Comparison of ENCODE assay signal across 8 cellular contexts in the genomic region with DNA sequence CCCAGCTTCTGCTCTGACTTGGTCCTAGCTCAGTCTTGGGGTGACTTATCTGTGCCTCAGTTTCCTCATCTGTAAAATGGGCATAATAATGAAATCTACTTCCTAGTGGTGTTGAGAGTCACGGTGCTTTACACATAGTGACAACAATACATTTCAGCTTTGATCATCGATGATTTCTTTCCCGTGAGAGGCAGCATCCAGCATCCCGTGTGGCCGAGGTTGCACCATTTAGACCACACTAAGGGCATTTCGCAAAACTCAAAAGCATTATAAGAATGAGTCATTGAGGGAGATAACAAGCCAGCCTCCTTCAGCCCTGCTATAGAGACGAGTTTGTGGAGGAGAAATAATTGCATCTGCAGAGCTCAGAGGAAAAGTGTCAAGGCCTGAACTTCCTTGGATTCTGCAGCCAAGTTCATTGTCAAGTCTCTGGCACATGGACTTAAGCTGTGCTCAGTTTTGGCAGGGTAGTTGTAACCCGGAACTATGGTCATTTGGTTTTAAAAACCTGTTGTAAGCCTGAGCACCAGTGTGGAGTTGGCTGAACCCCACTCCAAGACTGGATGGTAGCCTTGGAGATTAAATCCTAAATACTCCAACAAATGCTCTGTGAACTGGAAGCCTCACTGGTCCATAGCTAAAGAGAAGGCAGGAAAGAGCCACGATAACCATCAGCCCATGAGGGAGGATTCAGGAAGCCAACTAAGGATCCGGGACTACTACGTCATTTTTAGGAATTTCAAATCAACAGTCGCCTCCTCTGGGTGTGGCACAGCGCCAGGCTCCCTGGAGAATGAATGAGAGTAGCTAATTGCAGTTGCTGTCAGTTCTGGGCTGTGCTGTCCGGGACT.
A peak's percentile ranks its signal among the peaks of the same experiment; 100 is the strongest.
DNase-seq lines count a peak whose midpoint lies in the region; ATAC-seq, FAIRE-seq and TF ChIP-seq lines count a peak whose summit lies in the region.

No MANE protein-coding gene starts in this region.

- intact Hi-C loops in adrenal gland (cut with DNase I): no loop called here
- intact Hi-C loops in left ventricle myocardium superior (cut with micrococcal nuclease): no loop called here

- peak; percentile 79 for ATAC-seq in left ventricle myocardium superior
- no peak for ATAC-seq in activated T-cell treated with anti-CD3 and anti-CD28 coated beads, Interleukin-2, amount 50 U/mL, for 4 hours
- no peak for ATAC-seq in GM18498 (IDR thresholded peaks at IDR 0.05; ENCODE audit: unreplicated experiment)

- DNase-seq in MG63: peak; percentile 84
- DNase-seq in adrenal gland: peak; percentile 48 to 91 (median 73)
- peak; percentile 94 for DNase-seq in left ventricle myocardium superior
- DNase-seq in GM12892 (ENCODE audit: insufficient read length): no peak
- DNase-seq in activated T-cell treated with anti-CD3 and anti-CD28 coated beads, Interleukin-2, amount 50 U/mL, for 4 hours: no peak
- DNase-seq in T-helper 2 cell: no peak

- H3K36me3 ChIP-seq in MG63: no peaks in the 10 kb centered on the region
- no peaks in the 10 kb centered on the region for H3K36me3 ChIP-seq in adrenal gland (replicated peaks in 1 of 2)
- no peaks in the 10 kb centered on the region for H3K36me3 ChIP-seq in stomach smooth muscle (ENCODE audit: control insufficient read depth in 2 of 2, insufficient read depth in 2 of 2, low read length in 2 of 2)

- no peaks in the 10 kb centered on the region for H3K36me3 Mint-ChIP-seq in activated T-cell treated with anti-CD3 and anti-CD28 coated beads, Interleukin-2, amount 50 U/mL, for 4 hours (ENCODE audit: insufficient read depth)

- no peaks in the 10 kb centered on the region for H3K27me3 Mint-ChIP-seq in activated T-cell treated with anti-CD3 and anti-CD28 coated beads, Interleukin-2, amount 50 U/mL, for 4 hours (ENCODE audit: low read depth)

- peaks cover 10% of the 10 kb centered on the region for H3K9me3 ChIP-seq in MG63
- H3K9me3 ChIP-seq in adrenal gland (replicated peaks in 1 of 3): no peaks in the 10 kb centered on the region
- H3K9me3 ChIP-seq in stomach smooth muscle (ENCODE audit: control insufficient read depth in 2 of 2, low read length in 2 of 2): no peaks in the 10 kb centered on the region

- H3K9me3 Mint-ChIP-seq in activated T-cell treated with anti-CD3 and anti-CD28 coated beads, Interleukin-2, amount 50 U/mL, for 4 hours: peaks cover 4% of the 10 kb centered on the region

- TF ChIP-seq CTCF in adrenal gland (IDR thresholded peaks at IDR 0.05): no peak

- no peaks in the 10 kb centered on the region for H3K4me1 Mint-ChIP-seq in activated T-cell treated with anti-CD3 and anti-CD28 coated beads, Interleukin-2, amount 50 U/mL, for 4 hours (ENCODE audit: low read depth)

- H3K9ac ChIP-seq in stomach smooth muscle (ENCODE audit: low read length in 2 of 2): no peak overlapping the region

- H3K27me3 ChIP-seq in MG63 (no peaks in the 10 kb centered on the region), adrenal gland (no peaks in the 10 kb centered on the region), stomach smooth muscle (ENCODE audit: control insufficient read depth in 1 of 2, insufficient read depth in 2 of 2, low read length in 2 of 2) (no peaks in the 10 kb centered on the region)

- H3K27ac ChIP-seq in adrenal gland: peak overlapping the region in 3 of 5 donors; percentile 26 to 87 (median 58)
- H3K27ac ChIP-seq in stomach smooth muscle (ENCODE audit: low read length): peak overlapping the region; percentile 31

- FAIRE-seq in GM12892 (lab: Jason Lieb, UNC): no peak

- 47 to 60% (median 50%) methylated on average over 13 to 14 of the region's 14 CpGs for WGBS in adrenal gland, 4 donors

- H3K4me1 ChIP-seq in adrenal gland (replicated peaks in 1 of 2) (peaks cover 0 to 16% of the 10 kb centered on the region in 2 donors), stomach smooth muscle (ENCODE audit: control insufficient read depth, insufficient read depth, low read length) (peaks cover 14% of the 10 kb centered on the region)

- TF ChIP-seq POLR2A in adrenal gland (IDR thresholded peaks at IDR 0.05) (no peak), GM12892 (IDR thresholded peaks at IDR 0.05; ENCODE audit: low read depth, low read length) (no peak)

- H3K4me3 ChIP-seq in MG63 (no peak overlapping the region), adrenal gland (no peak overlapping the region), stomach smooth muscle (ENCODE audit: low read length in 2 of 2) (peak overlapping the region in 1 of 2 donors; percentile 40)

- H3K4me3 Mint-ChIP-seq in activated T-cell treated with anti-CD3 and anti-CD28 coated beads, Interleukin-2, amount 50 U/mL, for 4 hours: no peak overlapping the region

Comparison
In these comparisons a context has a peak if more than half of its experiments do, and no peak if none do; other contexts are left out.
1. DNase-seq: peak in MG63 (single experiment), adrenal gland (7 of 7) and left ventricle myocardium superior (single experiment); none in GM12892 (single experiment), activated T-cell treated with anti-CD3 and anti-CD28 coated beads, Interleukin-2, amount 50 U/mL, for 4 hours (single experiment) and T-helper 2 cell (0 of 5).